ENCODE assay signal across 26 cellular contexts in genomic region chr11:107778839-107779517, GRCh38.
"Had no signal": no experiment of that assay in that cellular context is flagged by ENCODE, and none has a peak within 500 bp of the region (broad histone marks: within the 10 kb centered on the region; RNA-seq: fewer than 3 reads in every experiment).

No MANE protein-coding gene starts in this region.

- H3K4me3 ChIP-seq: adrenal gland, mucosa of descending colon, transverse colon, vagina had no signal

- H3K9me3 ChIP-seq: adrenal gland, mucosa of descending colon, transverse colon, vagina had no signal

- DNase-seq: activated B cell treated with CpG ODN at 0.5 μM for 24 hours; activated CD4-positive, alpha-beta T cell treated with anti-CD3 and anti-CD28 coated beads for 36 hours; activated CD4-positive, alpha-beta T cell treated with anti-CD3 and anti-CD28 coated beads, Interleukin-2, amount 50 U/mL, for 4 hours; activated CD8-positive, alpha-beta memory T cell treated with anti-CD3 and anti-CD28 coated beads for 24 hours; activated CD8-positive, alpha-beta memory T cell treated with anti-CD3 and anti-CD28 coated beads, Interleukin-2, amount 50 U/mL, for 4 hours; activated naive CD4-positive, alpha-beta T cell; activated T-cell treated with anti-CD3 and anti-CD28 coated beads, Interleukin-2, amount 50 U/mL, for 24 hours; adrenal gland; effector memory CD4-positive, alpha-beta T cell; hippocampal formation; mucosa of descending colon; occipital lobe; posterior cingulate gyrus; stimulated activated CD4-positive, alpha-beta T cell treated with anti-CD3 and anti-CD28 coated beads, Interleukin-2, amount 100 ng/mL, for 48 hours; stimulated activated CD8-positive, alpha-beta memory T cell treated with anti-CD3 and anti-CD28 coated beads, Interleukin-4, amount 100 ng/mL, for 48 hours; stimulated activated naive B cell treated with anti-CD40 and anti-IgM and Interleukin-4, amounts not matched to agents 10 μg/mL and 1 μg/mL and 100 μg/mL, for 72 hours; transverse colon had no signal

- H3K27me3 Mint-ChIP-seq: central memory CD8-positive, alpha-beta T cell had no signal

- H3K9me3 Mint-ChIP-seq: activated B cell treated with CpG ODN at 0.5 μM for 24 hours; activated T-cell treated with anti-CD3 and anti-CD28 coated beads, Interleukin-2, amount 50 U/mL, for 24 hours; activated T-helper 2 cell treated with anti-CD3 and anti-CD28 coated beads, Interferon-gamma antibody, Interleukin-2, Interleukin-4, amounts not matched to agents 10 μg/mL and 5 μg/mL and 100 μg/mL, durations not matched to agents 14 hours and 24 hours and 36 hours; central memory CD8-positive, alpha-beta T cell; memory B cell; stimulated activated naive B cell treated with anti-CD40 and anti-IgM and Interleukin-4, amounts not matched to agents 10 μg/mL and 1 μg/mL and 100 μg/mL, for 72 hours had no signal

- H3K36me3 Mint-ChIP-seq: activated naive CD8-positive, alpha-beta T cell; memory B cell; stimulated activated naive B cell treated with anti-CD40 and anti-IgM and Interleukin-4, amounts not matched to agents 10 μg/mL and 1 μg/mL and 100 μg/mL, for 72 hours had no signal

- H3K36me3 ChIP-seq: adrenal gland, transverse colon, vagina had no signal

- H3K27me3 ChIP-seq: adrenal gland, transverse colon, vagina had no signal

- H3K4me1 ChIP-seq: adrenal gland, transverse colon, vagina had no signal

- H3K4me3 Mint-ChIP-seq: activated B cell treated with CpG ODN at 0.5 μM for 24 hours; activated CD4-positive, alpha-beta T cell treated with anti-CD3 and anti-CD28 coated beads for 36 hours; activated naive CD8-positive, alpha-beta T cell; activated T-cell treated with anti-CD3 and anti-CD28 coated beads, Interleukin-2, amount 50 U/mL, for 24 hours; central memory CD8-positive, alpha-beta T cell; memory B cell; stimulated activated naive B cell treated with anti-CD40 and anti-IgM and Interleukin-4, amounts not matched to agents 10 μg/mL and 1 μg/mL and 100 μg/mL, for 72 hours had no signal

- H3K4me1 Mint-ChIP-seq: activated CD4-positive, alpha-beta T cell treated with anti-CD3 and anti-CD28 coated beads for 36 hours; central memory CD8-positive, alpha-beta T cell had no signal

- ATAC-seq: activated CD4-positive, alpha-beta T cell treated with anti-CD3 and anti-CD28 coated beads for 36 hours; esophagus mucosa; mucosa of descending colon; stimulated activated naive B cell treated with anti-CD40 and anti-IgM and Interleukin-4, amounts not matched to agents 10 μg/mL and 1 μg/mL and 100 μg/mL, for 72 hours had no signal

- H3K27ac Mint-ChIP-seq: activated B cell treated with CpG ODN at 0.5 μM for 24 hours; activated CD4-positive, alpha-beta T cell treated with anti-CD3 and anti-CD28 coated beads for 36 hours; activated naive CD8-positive, alpha-beta T cell; activated T-cell treated with anti-CD3 and anti-CD28 coated beads, Interleukin-2, amount 50 U/mL, for 24 hours; activated T-helper 2 cell treated with anti-CD3 and anti-CD28 coated beads, Interferon-gamma antibody, Interleukin-2, Interleukin-4, amounts not matched to agents 10 μg/mL and 5 μg/mL and 100 μg/mL, durations not matched to agents 14 hours and 24 hours and 36 hours; memory B cell; stimulated activated naive B cell treated with anti-CD40 and anti-IgM and Interleukin-4, amounts not matched to agents 10 μg/mL and 1 μg/mL and 100 μg/mL, for 72 hours had no signal

- FAIRE-seq: astrocyte, colon, frontal cortex had no signal

- H3K27ac ChIP-seq: adrenal gland, transverse colon, vagina had no signal
